In genomic region chr15:39925112-39925830, GRCh38 we compare ENCODE assay signal across 1 cellular context.
TF ChIP-seq lines count a peak whose summit lies in the region.

No MANE protein-coding gene starts in this region.

TF ChIP-seq in K562, 482 proteins besides CTCF, POLR2A, EP300 and RAD21 (continues in another document):
- TF ChIP-seq MNT (conservative IDR thresholded peaks at IDR 0.05) (peak in 1 of 2 experiments; percentile 28; a peak in 1 of 4 replicates), CBX1 (IDR thresholded peaks at IDR 0.05; ENCODE audit: low read depth) (no peak), MGA (IDR thresholded peaks at IDR 0.05) (peak; percentile 42), GTF2A2 (tag; IDR thresholded peaks at IDR 0.05) (no peak), SMC3 (conservative IDR thresholded peaks at IDR 0.05; ENCODE audit: insufficient read depth, low read depth, low read length) (peak; percentile 54), MBD1 (CRISPR knock-in tag; IDR thresholded peaks at IDR 0.05) (no peak), ZNF140 (CRISPR knock-in tag; IDR thresholded peaks at IDR 0.05) (no peak), SAP30 (IDR thresholded peaks at IDR 0.05; ENCODE audit: borderline replicate concordance, insufficient read depth, low read depth, low read length, poor library complexity, severe bottlenecking) (no peak), VEZF1 (CRISPR knock-in tag; IDR thresholded peaks at IDR 0.05) (peak; percentile 40; the same call in 1 of the 2 replicates), RAD51 (IDR thresholded peaks at IDR 0.05; ENCODE audit: borderline replicate concordance, low read depth) (peak; percentile 87), JUNB (CRISPR knock-in tag; conservative IDR thresholded peaks at IDR 0.05) (no peak), EP400 (IDR thresholded peaks at IDR 0.05) (peak; percentile 17; the same call in 1 of the 2 replicates), BDP1 (IDR thresholded peaks at IDR 0.05; ENCODE audit: insufficient read depth, insufficient read length) (no peak), C11orf30 (IDR thresholded peaks at IDR 0.05; ENCODE audit: low read depth) (peak; percentile 58; the same call in 1 of the 2 replicates), MIER1 (IDR thresholded peaks at IDR 0.05; ENCODE audit: low read depth) (no peak), MXI1 (IDR thresholded peaks at IDR 0.05; ENCODE audit: low read depth, low read length) (no peak), MECOM (CRISPR knock-in tag; IDR thresholded peaks at IDR 0.05) (0 out of 2 replicates have a peak, but pooled peaks have one; percentile 5), DPF2 (IDR thresholded peaks at IDR 0.05) (peak; percentile 32), JUND (IDR thresholded peaks at IDR 0.05; ENCODE audit: borderline replicate concordance, low read depth, low read length) (peak; percentile 35; the same call in 1 of the 2 replicates), JUND (tag; IDR thresholded peaks at IDR 0.05; ENCODE audit: borderline replicate concordance, low read depth, low read length) (no peak; the same call in 2 of the 3 replicates), MAFG (tag; conservative IDR thresholded peaks at IDR 0.05) (peak; percentile 60), ARID1B (IDR thresholded peaks at IDR 0.05) (0 out of 2 replicates have a peak, but pooled peaks have one; percentile 33), CBFA2T3 (IDR thresholded peaks at IDR 0.05) (0 out of 2 replicates have a peak, but pooled peaks have one; percentile 14), MAFF (IDR thresholded peaks at IDR 0.05; ENCODE audit: low read length) (peak; percentile 21; the same call in 1 of the 2 replicates), NFE2 (IDR thresholded peaks at IDR 0.05; ENCODE audit: low read depth) (peak; percentile 81), KLF16 (IDR thresholded peaks at IDR 0.05) (peak; percentile 10; the same call in 1 of the 2 replicates), CTBP1 (IDR thresholded peaks at IDR 0.05; ENCODE audit: borderline replicate concordance) (peak; percentile 23; the same call in 1 of the 2 replicates)
- TF ChIP-seq, protein P1, sequence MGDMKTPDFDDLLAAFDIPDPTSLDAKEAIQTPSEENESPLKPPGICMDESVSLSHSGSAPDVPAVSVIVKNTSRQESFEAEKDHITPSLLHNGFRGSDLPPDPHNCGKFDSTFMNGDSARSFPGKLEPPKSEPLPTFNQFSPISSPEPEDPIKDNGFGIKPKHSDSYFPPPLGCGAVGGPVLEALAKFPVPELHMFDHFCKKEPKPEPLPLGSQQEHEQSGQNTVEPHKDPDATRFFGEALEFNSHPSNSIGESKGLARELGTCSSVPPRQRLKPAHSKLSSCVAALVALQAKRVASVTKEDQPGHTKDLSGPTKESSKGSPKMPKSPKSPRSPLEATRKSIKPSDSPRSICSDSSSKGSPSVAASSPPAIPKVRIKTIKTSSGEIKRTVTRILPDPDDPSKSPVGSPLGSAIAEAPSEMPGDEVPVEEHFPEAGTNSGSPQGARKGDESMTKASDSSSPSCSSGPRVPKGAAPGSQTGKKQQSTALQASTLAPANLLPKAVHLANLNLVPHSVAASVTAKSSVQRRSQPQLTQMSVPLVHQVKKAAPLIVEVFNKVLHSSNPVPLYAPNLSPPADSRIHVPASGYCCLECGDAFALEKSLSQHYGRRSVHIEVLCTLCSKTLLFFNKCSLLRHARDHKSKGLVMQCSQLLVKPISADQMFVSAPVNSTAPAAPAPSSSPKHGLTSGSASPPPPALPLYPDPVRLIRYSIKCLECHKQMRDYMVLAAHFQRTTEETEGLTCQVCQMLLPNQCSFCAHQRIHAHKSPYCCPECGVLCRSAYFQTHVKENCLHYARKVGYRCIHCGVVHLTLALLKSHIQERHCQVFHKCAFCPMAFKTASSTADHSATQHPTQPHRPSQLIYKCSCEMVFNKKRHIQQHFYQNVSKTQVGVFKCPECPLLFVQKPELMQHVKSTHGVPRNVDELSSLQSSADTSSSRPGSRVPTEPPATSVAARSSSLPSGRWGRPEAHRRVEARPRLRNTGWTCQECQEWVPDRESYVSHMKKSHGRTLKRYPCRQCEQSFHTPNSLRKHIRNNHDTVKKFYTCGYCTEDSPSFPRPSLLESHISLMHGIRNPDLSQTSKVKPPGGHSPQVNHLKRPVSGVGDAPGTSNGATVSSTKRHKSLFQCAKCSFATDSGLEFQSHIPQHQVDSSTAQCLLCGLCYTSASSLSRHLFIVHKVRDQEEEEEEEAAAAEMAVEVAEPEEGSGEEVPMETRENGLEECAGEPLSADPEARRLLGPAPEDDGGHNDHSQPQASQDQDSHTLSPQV (IDR thresholded peaks at IDR 0.05): peak; percentile 34; the same call in 1 of the 2 replicates
- TF ChIP-seq, protein P2, sequence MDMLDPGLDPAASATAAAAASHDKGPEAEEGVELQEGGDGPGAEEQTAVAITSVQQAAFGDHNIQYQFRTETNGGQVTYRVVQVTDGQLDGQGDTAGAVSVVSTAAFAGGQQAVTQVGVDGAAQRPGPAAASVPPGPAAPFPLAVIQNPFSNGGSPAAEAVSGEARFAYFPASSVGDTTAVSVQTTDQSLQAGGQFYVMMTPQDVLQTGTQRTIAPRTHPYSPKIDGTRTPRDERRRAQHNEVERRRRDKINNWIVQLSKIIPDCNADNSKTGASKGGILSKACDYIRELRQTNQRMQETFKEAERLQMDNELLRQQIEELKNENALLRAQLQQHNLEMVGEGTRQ (CRISPR knock-in tag; IDR thresholded peaks at IDR 0.05): peak; percentile 58
- TF ChIP-seq, protein P3, sequence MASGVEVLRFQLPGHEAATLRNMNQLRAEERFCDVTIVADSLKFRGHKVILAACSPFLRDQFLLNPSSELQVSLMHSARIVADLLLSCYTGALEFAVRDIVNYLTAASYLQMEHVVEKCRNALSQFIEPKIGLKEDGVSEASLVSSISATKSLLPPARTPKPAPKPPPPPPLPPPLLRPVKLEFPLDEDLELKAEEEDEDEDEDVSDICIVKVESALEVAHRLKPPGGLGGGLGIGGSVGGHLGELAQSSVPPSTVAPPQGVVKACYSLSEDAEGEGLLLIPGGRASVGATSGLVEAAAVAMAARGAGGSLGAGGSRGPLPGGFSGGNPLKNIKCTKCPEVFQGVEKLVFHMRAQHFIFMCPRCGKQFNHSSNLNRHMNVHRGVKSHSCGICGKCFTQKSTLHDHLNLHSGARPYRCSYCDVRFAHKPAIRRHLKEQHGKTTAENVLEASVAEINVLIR (CRISPR knock-in tag; IDR thresholded peaks at IDR 0.05): no peak
- TF ChIP-seq, protein P4, sequence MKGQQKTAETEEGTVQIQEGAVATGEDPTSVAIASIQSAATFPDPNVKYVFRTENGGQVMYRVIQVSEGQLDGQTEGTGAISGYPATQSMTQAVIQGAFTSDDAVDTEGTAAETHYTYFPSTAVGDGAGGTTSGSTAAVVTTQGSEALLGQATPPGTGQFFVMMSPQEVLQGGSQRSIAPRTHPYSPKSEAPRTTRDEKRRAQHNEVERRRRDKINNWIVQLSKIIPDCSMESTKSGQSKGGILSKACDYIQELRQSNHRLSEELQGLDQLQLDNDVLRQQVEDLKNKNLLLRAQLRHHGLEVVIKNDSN (CRISPR knock-in tag; IDR thresholded peaks at IDR 0.05): peak; percentile 55
